In genomic region chr4:64721106-64721505, GRCh38 we compare ENCODE assay signal across 24 cellular contexts.
DNase-seq lines count a peak whose midpoint lies in the region; ATAC-seq, FAIRE-seq and TF ChIP-seq lines count a peak whose summit lies in the region.
"Had no signal": no experiment of that assay in that cellular context is flagged by ENCODE, and none has a peak within 500 bp of the region (broad histone marks: within the 10 kb centered on the region; RNA-seq: fewer than 3 reads in every experiment).

No MANE protein-coding gene starts in this region.

- no peak overlapping the region for H3K18ac ChIP-seq in H9 (ENCODE audit: insufficient read length, low read depth, low read length)
- H3K18ac ChIP-seq in H1 (ENCODE audit: extremely low read depth, low read length) = peak overlapping the region; percentile 62; the same call in 1 of the 2 replicates

- H4K5ac ChIP-seq in H9 (ENCODE audit: insufficient read length, low read depth, low read length) (no peak overlapping the region), H1 (ENCODE audit: insufficient read length, low read depth, low read length) (no peak overlapping the region)

- H3K23ac ChIP-seq in H9 (ENCODE audit: insufficient read length, low read depth, low read length) (no peak overlapping the region), H1 (ENCODE audit: insufficient read length) (no peak overlapping the region)

- H3K4me1 ChIP-seq in H9 (ENCODE audit: insufficient read depth, low read length) (no peaks in the 10 kb centered on the region), PC-3 (ENCODE audit: insufficient read depth, low read length) (peaks cover 5% of the 10 kb centered on the region; the same call in 1 of the 2 replicates), H1 (replicated peaks in 1 of 4; ENCODE audit: control insufficient read depth in 3 of 4, insufficient read depth in 4 of 4, low read length in 3 of 4) (no peaks in the 10 kb centered on the region)
- H3K4me1 ChIP-seq: BE2C, BLaER1, Caco-2 had no signal

- H3K79me2 ChIP-seq in H9 (ENCODE audit: insufficient read depth, low read length) (no peaks in the 10 kb centered on the region), PC-3 (ENCODE audit: low read length) (no peaks in the 10 kb centered on the region), H1 (ENCODE audit: control insufficient read depth in 1 of 2, insufficient read depth in 2 of 2, low read length in 2 of 2) (no peaks in the 10 kb centered on the region)

- H3K36me3 ChIP-seq in PC-3 (ENCODE audit: low read depth, low read length) (no peaks in the 10 kb centered on the region), H1 (ENCODE audit: control insufficient read depth in 2 of 4, insufficient read depth in 4 of 4, low read length in 3 of 4) (peaks cover 0 to 6% (median 0%) of the 10 kb centered on the region in 4 experiments; a peak in 2 of 8 replicates)
- H3K36me3 ChIP-seq: BE2C, BLaER1 had no signal

- H2AK5ac ChIP-seq in H9 (ENCODE audit: insufficient read length, low read length) = no peak overlapping the region
- no peak overlapping the region for H2AK5ac ChIP-seq in H1 (ENCODE audit: low read depth, low read length)

- TF ChIP-seq CTCF in H9 (conservative IDR thresholded peaks at IDR 0.05) (peak; percentile 41), PC-3 (conservative IDR thresholded peaks at IDR 0.05; ENCODE audit: low read depth, low read length) (peak; percentile 24; the same call in 1 of the 2 replicates), H1 (IDR thresholded peaks at IDR 0.05; ENCODE audit: control extremely low read depth in 1 of 3, insufficient read depth in 1 of 3, low read depth in 1 of 3, low read length in 3 of 3) (no peak), glutamatergic neuron (IDR thresholded peaks at IDR 0.05; ENCODE audit: partially characterized antibody, unreplicated experiment) (no peak)

- TF ChIP-seq RAD21 in H1 (IDR thresholded peaks at IDR 0.05 in 1 of 2, conservative IDR thresholded peaks at IDR 0.05 in 1 of 2; ENCODE audit: low read depth in 2 of 2, low read length in 2 of 2) = peak in 1 of 2 experiments; percentile 32; a peak in 1 of 4 replicates

- H3K4me2 ChIP-seq in H9 (ENCODE audit: insufficient read depth, insufficient read length, low read length) (no peak overlapping the region), PC-3 (ENCODE audit: low read length) (no peak overlapping the region), H1 (ENCODE audit: insufficient read depth in 1 of 2, low read depth in 2 of 2, low read length in 2 of 2) (no peak overlapping the region)
- H3K4me2 ChIP-seq: BLaER1 had no signal

- H2BK5ac ChIP-seq in H9 (ENCODE audit: insufficient read length, low read length) = no peak overlapping the region
- no peak overlapping the region for H2BK5ac ChIP-seq in H1 (ENCODE audit: low read depth, low read length)

- no peak overlapping the region for H2BK120ac ChIP-seq in H9 (ENCODE audit: low read depth, low read length, poor library complexity, severe bottlenecking)
- peak overlapping the region; percentile 44 for H2BK120ac ChIP-seq in H1 (replicated peaks; ENCODE audit: low read depth, low read length)

- no peak overlapping the region for H3K9ac ChIP-seq in H9 (ENCODE audit: extremely low read depth, insufficient read length, low read length)
- H3K9ac ChIP-seq in PC-3 (ENCODE audit: low read length) = no peak overlapping the region
- no peak overlapping the region for H3K9ac ChIP-seq in H1 (replicated peaks in 1 of 4; ENCODE audit: extremely low read depth in 1 of 4, low read depth in 3 of 4, low read length in 3 of 4)
- H3K9ac ChIP-seq: BLaER1 had no signal

- H4K91ac ChIP-seq in H9 (ENCODE audit: insufficient read length, low read depth, low read length) (no peak overlapping the region), H1 (replicated peaks; ENCODE audit: insufficient read length, low read length) (no peak overlapping the region)

- H3K36me3 Mint-ChIP-seq in H9 (ENCODE audit: insufficient read depth in 1 of 3, low read depth in 3 of 3) = peaks cover 30 to 39% (median 31%) of the 10 kb centered on the region in 3 experiments
- no peaks in the 10 kb centered on the region for H3K36me3 Mint-ChIP-seq in glutamatergic neuron (ENCODE audit: unreplicated experiment)
- H3K36me3 Mint-ChIP-seq: CD14-positive monocyte; CD4-positive, CD25-positive, alpha-beta regulatory T cell; CD8-positive, alpha-beta T cell had no signal

- WGBS in H9 (ENCODE audit: extremely low coverage, insufficient read length, low lambda C conversion rate) = no CpG with 5 or more reads among the region's 3 CpGs
- 82% methylated on average over 3 of the region's 3 CpGs; no CpG with 5 or more reads in 1 of the 2 experiments for WGBS in H1 (ENCODE audit: extremely low coverage in 1 of 2, insufficient coverage in 1 of 2, insufficient read length in 1 of 2, insufficient replicate concordance in 2 of 2, low coverage in 1 of 2, low lambda C conversion rate in 2 of 2, missing lambda C conversion rate in 1 of 2), 2 experiments

- no peak overlapping the region for H3K27ac Mint-ChIP-seq in H9
- peak overlapping the region; percentile 48 for H3K27ac Mint-ChIP-seq in glutamatergic neuron (ENCODE audit: unreplicated experiment)
- H3K27ac Mint-ChIP-seq: CD14-positive monocyte; CD4-positive, CD25-positive, alpha-beta regulatory T cell; CD8-positive, alpha-beta T cell had no signal

- no peak overlapping the region for H3K56ac ChIP-seq in H9 (ENCODE audit: insufficient read length, low read depth, low read length)
- H3K56ac ChIP-seq in H1 (replicated peaks; ENCODE audit: insufficient read length, low read depth, low read length) = no peak overlapping the region

- H2BK20ac ChIP-seq in H9 (ENCODE audit: low read depth, low read length, poor library complexity, severe bottlenecking) (no peak overlapping the region), H1 (ENCODE audit: low read length) (no peak overlapping the region)

- no peak overlapping the region for H3K14ac ChIP-seq in H9 (ENCODE audit: insufficient read depth, low read length)
- no peak overlapping the region for H3K14ac ChIP-seq in H1 (ENCODE audit: insufficient read length)

- H3K27ac ChIP-seq in H9 (ENCODE audit: insufficient read length, low read depth, low read length) (no peak overlapping the region), PC-3 (ENCODE audit: low read length) (no peak overlapping the region), H1 (ENCODE audit: low read depth, low read length) (no peak overlapping the region)
- H3K27ac ChIP-seq: BLaER1 had no signal

- ATAC-seq in PC-3 (no peak), Right ventricle myocardium inferior (no peak), GM21737 (IDR thresholded peaks at IDR 0.05; ENCODE audit: unreplicated experiment) (no peak)
- ATAC-seq: CD8-positive, alpha-beta T cell; GM12878 had no signal

- H2AFZ ChIP-seq in H9 (ENCODE audit: low read length) = no peak overlapping the region
- H2AFZ ChIP-seq in PC-3 (ENCODE audit: low read length) = no peak overlapping the region
- H2AFZ ChIP-seq in H1 (ENCODE audit: low read length) = no peak overlapping the region

- no peaks in the 10 kb centered on the region for H3K27me3 Mint-ChIP-seq in H9 (ENCODE audit: low read depth)
- H3K27me3 Mint-ChIP-seq in glutamatergic neuron (ENCODE audit: unreplicated experiment) = no peaks in the 10 kb centered on the region
- H3K27me3 Mint-ChIP-seq: CD4-positive, CD25-positive, alpha-beta regulatory T cell had no signal

- H2BK15ac ChIP-seq in H9 (ENCODE audit: low read depth, low read length) (no peak overlapping the region), H1 (ENCODE audit: low read length) (no peak overlapping the region)

- FAIRE-seq in H1 (lab: Jason Lieb, UNC) = no peak
- FAIRE-seq: A204.1, GM12878, GM12892, GM18507 had no signal

- H4K20me1 ChIP-seq in H9 (ENCODE audit: control insufficient read depth, insufficient read depth, insufficient read length) (no peaks in the 10 kb centered on the region), PC-3 (ENCODE audit: low read length) (no peaks in the 10 kb centered on the region), H1 (replicated peaks in 1 of 2; ENCODE audit: control insufficient read depth in 1 of 2, insufficient read depth in 2 of 2, low read length in 2 of 2) (no peaks in the 10 kb centered on the region)
- H4K20me1 ChIP-seq: BLaER1 had no signal

- no peaks in the 10 kb centered on the region for H3K9me2 ChIP-seq in PC-3 (replicated peaks; ENCODE audit: low read length)

- CTCF ChIA-PET in PC-3 (lab: Charles Lee) (no interaction called here), H1 (lab: Charles Lee; ENCODE audit: partially characterized antibody) (interaction anchor here (1.0 to 1.7 kb wide), 3 partner anchors 9 to 24 kb away, joined by 3 to 5 read pairs (median 4); no protein-coding TSS in a partner anchor)

- TF ChIP-seq POLR2A in H1 (IDR thresholded peaks at IDR 0.05; ENCODE audit: control extremely low read depth in 1 of 2, low read depth in 2 of 2, low read length in 2 of 2) = no peak

- H4K8ac ChIP-seq in H9 (replicated peaks; ENCODE audit: insufficient read length, low read depth, low read length) (no peak overlapping the region), H1 (ENCODE audit: extremely low read depth, insufficient read depth, low read length) (no peak overlapping the region)

- no peaks in the 10 kb centered on the region for H3K27me3 ChIP-seq in H9 (ENCODE audit: insufficient read depth, low read length)
- no peaks in the 10 kb centered on the region for H3K27me3 ChIP-seq in PC-3 (ENCODE audit: low read length)
- no peaks in the 10 kb centered on the region for H3K27me3 ChIP-seq in H1 (replicated peaks in 1 of 4; ENCODE audit: control insufficient read depth in 3 of 4, extremely low read depth in 1 of 4, insufficient read depth in 3 of 4, low read length in 3 of 4)
- H3K27me3 ChIP-seq: BE2C, BLaER1 had no signal

- intact Hi-C loops in PC-3 (cut with micrococcal nuclease) = no loop called here
- intact Hi-C loops in Right ventricle myocardium inferior (cut with DNase I) = no loop called here

- peaks cover 11% of the 10 kb centered on the region for H3K9me3 ChIP-seq in H9 (ENCODE audit: control insufficient read depth, low read depth, low read length)
- H3K9me3 ChIP-seq in PC-3 (ENCODE audit: low read length) = no peaks in the 10 kb centered on the region
- peaks cover 6 to 18% of the 10 kb centered on the region in 2 experiments for H3K9me3 ChIP-seq in H1 (ENCODE audit: insufficient read depth in 2 of 2, low read depth in 1 of 2, low read length in 1 of 2)
- H3K9me3 ChIP-seq: BE2C, BLaER1, Caco-2 had no signal

- DNase-seq in H9 (no peak), PC-3 (no peak), H1 (ENCODE audit: low read depth in 1 of 2, low spot score in 2 of 2) (no peak), glutamatergic neuron (no peak), Right ventricle myocardium inferior (ENCODE audit: missing footprints) (no peak), NCI-H526 treated with DMSO at 0.1 percent for 48 hours (lab: John Stamatoyannopoulos, UW) (no peak)
- no peak for DNase-seq in stimulated activated CD4-positive, alpha-beta T cell treated with anti-CD3 and anti-CD28 coated beads, Interleukin-2, amount 100 ng/mL, for 24 hours
- DNase-seq: 8988T; ACHN; BE2C; C1 segment of cervical spinal cord; Caco-2; Calu3; CD4-positive, CD25-positive, alpha-beta regulatory T cell; CD8-positive, alpha-beta T cell; DMS79 treated with DMSO at 0.1 percent for 48 hours; GDM1 had no signal

- POLR2A ChIA-PET in PC-3 (lab: Charles Lee; ENCODE audit: unreplicated experiment) = no interaction called here
- POLR2A ChIA-PET in H1 (lab: Charles Lee; ENCODE audit: partially characterized antibody) = no interaction called here

- BruUV-seq in PC-3 (replicated peaks; lab: Mats Ljungman, UMichigan) = no TSS peak

- TF ChIP-seq EP300 in H1 (IDR thresholded peaks at IDR 0.05; ENCODE audit: borderline replicate concordance in 1 of 2, low read depth in 2 of 2, low read length in 2 of 2) = no peak

- H3T11ph ChIP-seq in H9 (ENCODE audit: low read length) = no peak overlapping the region

- H3K4ac ChIP-seq in H9 (ENCODE audit: low read depth, low read length) = no peak overlapping the region
- no peak overlapping the region for H3K4ac ChIP-seq in H1 (replicated peaks; ENCODE audit: insufficient read length, low read depth, low read length)

- H3K4me3 ChIP-seq in PC-3 (ENCODE audit: low read length) (no peak overlapping the region), H1 (ENCODE audit: extremely low read depth in 1 of 4, insufficient read depth in 2 of 4, low read depth in 3 of 4, low read length in 4 of 4) (no peak overlapping the region)
- H3K4me3 ChIP-seq: BLaER1, GM12878 had no signal

- H3K23me2 ChIP-seq in H9 (ENCODE audit: insufficient read length, low read depth, low read length, poor library complexity, severe bottlenecking) = no peaks in the 10 kb centered on the region
- no peaks in the 10 kb centered on the region for H3K23me2 ChIP-seq in H1 (ENCODE audit: low read depth, low read length)

- no peaks in the 10 kb centered on the region for H3F3A ChIP-seq in PC-3 (ENCODE audit: low read length, unreplicated experiment)

- H2BK12ac ChIP-seq in H9 (ENCODE audit: insufficient read length, low read depth, low read length) = no peak overlapping the region
- H2BK12ac ChIP-seq in H1 (ENCODE audit: low read depth, low read length) = no peak overlapping the region

- no peak overlapping the region for H3K4me3 Mint-ChIP-seq in H9
- no peak overlapping the region for H3K4me3 Mint-ChIP-seq in glutamatergic neuron (ENCODE audit: unreplicated experiment)
- H3K4me3 Mint-ChIP-seq: CD14-positive monocyte; CD8-positive, alpha-beta T cell had no signal

- no peaks in the 10 kb centered on the region for H3K79me1 ChIP-seq in H9 (ENCODE audit: insufficient read depth, low read depth, low read length, poor library complexity, severe bottlenecking)
- no peaks in the 10 kb centered on the region for H3K79me1 ChIP-seq in H1 (ENCODE audit: low read depth, low read length)

- H3K4me1 Mint-ChIP-seq in H9 = peaks cover 11 to 20% of the 10 kb centered on the region in 2 experiments
- peaks cover 8% of the 10 kb centered on the region for H3K4me1 Mint-ChIP-seq in glutamatergic neuron (ENCODE audit: low read depth, unreplicated experiment)
- H3K4me1 Mint-ChIP-seq: CD14-positive monocyte; CD4-positive, CD25-positive, alpha-beta regulatory T cell had no signal

- H3K9me3 Mint-ChIP-seq in H9 (peaks cover 14 to 27% of the 10 kb centered on the region in 2 experiments), glutamatergic neuron (ENCODE audit: unreplicated experiment) (peaks cover 2% of the 10 kb centered on the region)

Comparison
In these comparisons a context has a peak if more than half of its experiments do, and no peak if none do; other contexts are left out.
1. CTCF ChIP-seq: peak in H9 (single experiment) and PC-3 (single experiment); none in H1 (0 of 3) and glutamatergic neuron (single experiment).